ENCODE assay signal across 1 cellular context in genomic region chr3:197752107-197752506, GRCh38.
TF ChIP-seq lines count a peak whose summit lies in the region.

No MANE protein-coding gene starts in this region.

TF ChIP-seq in K562, 482 proteins besides CTCF, POLR2A, EP300 and RAD21:
- TF ChIP-seq ZNF551 (CRISPR knock-in tag; IDR thresholded peaks at IDR 0.05), result no peak
- TF ChIP-seq, protein P1, sequence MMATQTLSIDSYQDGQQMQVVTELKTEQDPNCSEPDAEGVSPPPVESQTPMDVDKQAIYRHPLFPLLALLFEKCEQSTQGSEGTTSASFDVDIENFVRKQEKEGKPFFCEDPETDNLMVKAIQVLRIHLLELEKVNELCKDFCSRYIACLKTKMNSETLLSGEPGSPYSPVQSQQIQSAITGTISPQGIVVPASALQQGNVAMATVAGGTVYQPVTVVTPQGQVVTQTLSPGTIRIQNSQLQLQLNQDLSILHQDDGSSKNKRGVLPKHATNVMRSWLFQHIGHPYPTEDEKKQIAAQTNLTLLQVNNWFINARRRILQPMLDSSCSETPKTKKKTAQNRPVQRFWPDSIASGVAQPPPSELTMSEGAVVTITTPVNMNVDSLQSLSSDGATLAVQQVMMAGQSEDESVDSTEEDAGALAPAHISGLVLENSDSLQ (IDR thresholded peaks at IDR 0.05), result peak; percentile 82
- no peak for TF ChIP-seq STAT5A (IDR thresholded peaks at IDR 0.05; ENCODE audit: borderline replicate concordance, low read length)
- no peak for TF ChIP-seq ZNF57 (CRISPR knock-in tag; IDR thresholded peaks at IDR 0.05)
- TF ChIP-seq, protein P2, sequence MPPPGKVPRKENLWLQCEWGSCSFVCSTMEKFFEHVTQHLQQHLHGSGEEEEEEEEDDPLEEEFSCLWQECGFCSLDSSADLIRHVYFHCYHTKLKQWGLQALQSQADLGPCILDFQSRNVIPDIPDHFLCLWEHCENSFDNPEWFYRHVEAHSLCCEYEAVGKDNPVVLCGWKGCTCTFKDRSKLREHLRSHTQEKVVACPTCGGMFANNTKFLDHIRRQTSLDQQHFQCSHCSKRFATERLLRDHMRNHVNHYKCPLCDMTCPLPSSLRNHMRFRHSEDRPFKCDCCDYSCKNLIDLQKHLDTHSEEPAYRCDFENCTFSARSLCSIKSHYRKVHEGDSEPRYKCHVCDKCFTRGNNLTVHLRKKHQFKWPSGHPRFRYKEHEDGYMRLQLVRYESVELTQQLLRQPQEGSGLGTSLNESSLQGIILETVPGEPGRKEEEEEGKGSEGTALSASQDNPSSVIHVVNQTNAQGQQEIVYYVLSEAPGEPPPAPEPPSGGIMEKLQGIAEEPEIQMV (tag; conservative IDR thresholded peaks at IDR 0.05; ENCODE audit: low read depth), result 0 out of 2 replicates have a peak, but pooled peaks have one; percentile 48
- peak; percentile 4 for TF ChIP-seq MEIS2 (IDR thresholded peaks at IDR 0.05; ENCODE audit: partially characterized antibody)
